8 cellular contexts compared by ENCODE assay signal in the genomic region with DNA sequence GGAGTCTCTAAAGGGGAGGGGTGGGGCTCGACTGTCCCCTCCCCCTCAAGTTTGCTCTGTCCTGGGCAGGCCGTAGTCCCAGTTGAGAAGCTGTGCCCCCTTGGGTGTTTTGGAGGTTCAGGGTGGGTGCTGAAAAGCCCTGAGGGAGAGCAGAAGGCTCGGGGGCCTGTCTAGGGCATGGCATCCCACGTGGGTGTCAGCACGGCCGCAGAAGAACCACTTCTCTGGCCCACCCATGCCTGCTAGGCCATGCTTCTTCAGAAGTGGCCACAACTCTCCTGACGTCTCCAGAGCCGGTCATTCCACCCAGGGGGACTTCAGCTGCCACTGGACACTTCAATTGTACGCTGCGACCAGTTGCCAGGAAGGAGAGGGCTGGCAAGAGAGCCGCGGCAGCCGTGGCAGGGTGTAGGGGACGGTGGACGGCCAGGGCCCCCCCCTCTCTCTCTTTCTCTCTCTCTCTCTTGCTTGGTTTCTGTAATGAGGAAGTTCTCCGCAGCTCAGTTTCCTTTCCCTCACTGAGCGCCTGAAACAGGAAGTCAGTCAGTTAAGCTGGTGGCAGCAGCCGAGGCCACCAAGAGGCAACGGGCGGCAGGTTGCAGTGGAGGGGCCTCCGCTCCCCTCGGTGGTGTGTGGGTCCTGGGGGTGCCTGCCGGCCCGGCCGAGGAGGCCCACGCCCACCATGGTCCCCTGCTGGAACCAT. TPM values are rescaled to one million over a fixed set of nuclear protein-coding genes. Genes with fewer than 3 reads are reported as not detected.
DNase-seq lines count a peak whose midpoint lies in the region; ATAC-seq and TF ChIP-seq lines count a peak whose summit lies in the region.

A gene (plus strand): TSS at position 546 of the 703 bp plus-strand sequence. CDS start 137 bp downstream, at position 683.

- no peak within 1 kb of the TSS for H3K4me2 ChIP-seq in GM23248 (ENCODE audit: unreplicated experiment)

- peaks cover 27% of the 10 kb centered on the region for H3K4me1 Mint-ChIP-seq in T-helper 1 cell treated with Interleukin-12 subunit alpha and Interleukin-12 subunit beta and Interleukin-4 antibody, amounts not matched to agents 30 μg/mL and 1 μg/mL, for 36 hours (ENCODE audit: low read depth)

- H3K36me3 Mint-ChIP-seq in T-helper 1 cell treated with Interleukin-12 subunit alpha and Interleukin-12 subunit beta and Interleukin-4 antibody, amounts not matched to agents 30 μg/mL and 1 μg/mL, for 36 hours (ENCODE audit: low read depth): peaks cover 19% of the 10 kb centered on the region

- no peak for TF ChIP-seq CTCF in subcutaneous adipose tissue (IDR thresholded peaks at IDR 0.05; ENCODE audit: low read depth)

- in situ Hi-C loops in GM23248 (cut with MboI): loop anchor here (10.0 kb wide), 1 partner anchor 205 kb away; no protein-coding TSS in a partner anchor

- H2AFZ ChIP-seq in GM23248: no peak within 1 kb of the TSS

- DNase-seq in cerebellar cortex (ENCODE audit: low spot score) (no peak), GM23248 (no peak)

- H3K27me3 Mint-ChIP-seq in T-helper 1 cell treated with Interleukin-12 subunit alpha and Interleukin-12 subunit beta and Interleukin-4 antibody, amounts not matched to agents 30 μg/mL and 1 μg/mL, for 36 hours (ENCODE audit: low read depth): no peaks in the 10 kb centered on the region

- H3K9me3 ChIP-seq in mucosa of rectum (ENCODE audit: control insufficient read depth in 2 of 2, low read length in 2 of 2) (no peaks in the 10 kb centered on the region), GM23248 (ENCODE audit: low read depth) (no peaks in the 10 kb centered on the region)

- H3K4me1 ChIP-seq in mucosa of rectum (ENCODE audit: control insufficient read depth in 2 of 2, insufficient read depth in 2 of 2, low read length in 2 of 2) (peaks cover 22 to 32% of the 10 kb centered on the region in 2 donors), GM23248 (ENCODE audit: insufficient read depth) (no peaks in the 10 kb centered on the region)

- no peaks in the 10 kb centered on the region for H3F3A ChIP-seq in GM23248 (ENCODE audit: insufficient read depth)

- H3K9me3 Mint-ChIP-seq in T-helper 1 cell treated with Interleukin-12 subunit alpha and Interleukin-12 subunit beta and Interleukin-4 antibody, amounts not matched to agents 30 μg/mL and 1 μg/mL, for 36 hours: no peaks in the 10 kb centered on the region

- ATAC-seq in GM18868 (IDR thresholded peaks at IDR 0.05; ENCODE audit: unreplicated experiment) (peak; percentile 49), HG03095 (IDR thresholded peaks at IDR 0.05; ENCODE audit: unreplicated experiment) (peak; percentile 27)

- peak within 1 kb of the TSS; percentile 62 to 78 for H3K4me3 ChIP-seq in mucosa of rectum (ENCODE audit: low read length in 2 of 2)
- H3K4me3 ChIP-seq in GM23248: no peak within 1 kb of the TSS

- no peaks in the 10 kb centered on the region for H3K36me3 ChIP-seq in mucosa of rectum (ENCODE audit: control insufficient read depth in 2 of 2, insufficient read depth in 2 of 2, low read length in 2 of 2)
- no peaks in the 10 kb centered on the region for H3K36me3 ChIP-seq in GM23248 (ENCODE audit: low read depth)

- H3K9me2 ChIP-seq in GM23248 (ENCODE audit: insufficient read depth): no peaks in the 10 kb centered on the region

- H4K20me1 ChIP-seq in GM23248 (ENCODE audit: insufficient read depth): no peaks in the 10 kb centered on the region

- peak within 1 kb of the TSS; percentile 98 for H3K4me3 Mint-ChIP-seq in T-helper 1 cell treated with Interleukin-12 subunit alpha and Interleukin-12 subunit beta and Interleukin-4 antibody, amounts not matched to agents 30 μg/mL and 1 μg/mL, for 36 hours

- WGBS in GM23248 (ENCODE audit: low coverage in 1 of 2, low lambda C conversion rate in 2 of 2, missing lambda C conversion rate in 2 of 2), 2 experiments: 76 to 82% methylated on average over 21 to 26 of the region's 26 CpGs

- no peaks in the 10 kb centered on the region for H3K27me3 ChIP-seq in mucosa of rectum (ENCODE audit: control insufficient read depth in 2 of 2, insufficient read depth in 2 of 2, low read length in 2 of 2)
- H3K27me3 ChIP-seq in GM23248 (replicated peaks; ENCODE audit: insufficient read depth): no peaks in the 10 kb centered on the region

- H3K9ac ChIP-seq in mucosa of rectum (ENCODE audit: low read depth in 1 of 2, low read length in 2 of 2) (peak within 1 kb of the TSS; percentile 60 to 70), GM23248 (no peak within 1 kb of the TSS)

- H3K79me2 ChIP-seq in GM23248 (ENCODE audit: insufficient read depth): no peaks in the 10 kb centered on the region

- H3K27ac ChIP-seq in angular gyrus (ENCODE audit: low read depth, low read length): peak within 1 kb of the TSS; percentile 53
- H3K27ac ChIP-seq in mucosa of rectum (ENCODE audit: low read depth in 2 of 2, low read length in 2 of 2): peak within 1 kb of the TSS; percentile 64 to 86
- H3K27ac ChIP-seq in GM23248: no peak within 1 kb of the TSS

- H3K27ac Mint-ChIP-seq in T-helper 1 cell treated with Interleukin-12 subunit alpha and Interleukin-12 subunit beta and Interleukin-4 antibody, amounts not matched to agents 30 μg/mL and 1 μg/mL, for 36 hours: peak within 1 kb of the TSS; percentile 85

RNA-seq across cellular contexts. Expression of the gene that starts here (rescaled TPM):
- 10 to 100 TPM; 26.6 to 40.6 (median 27.0) TPM for total RNA-seq in subcutaneous adipose tissue
- total RNA-seq in GM23248 (2014; rRNA removed; shearing (Covaris generic)): not detected in 2 replicates
- 0.13 and 0.23 TPM in 2 replicates for polyA plus RNA-seq in GM23248 (2016; fragmentation: Nextera tagmentation; extraction: Ambion mirVana)

Comparison
In these comparisons a context has a peak if more than half of its experiments do, and no peak if none do; other contexts are left out.
1. RNA of the gene that starts here (total RNA-seq): 26.6 to 40.6 TPM in subcutaneous adipose tissue; not detected in GM23248; every median in the first group is over 10 times any median in the second.